In genomic region chr2:159798376-159798724, GRCh38 we compare ENCODE assay signal across 7 cellular contexts. TPM values are rescaled to one million over a fixed set of nuclear protein-coding genes. Genes with fewer than 3 reads are reported as not detected.
A peak's percentile ranks its signal among the peaks of the same experiment; 100 is the strongest.
DNase-seq lines count a peak whose midpoint lies in the region; ATAC-seq and TF ChIP-seq lines count a peak whose summit lies in the region.

No MANE protein-coding gene starts in this region.

- H3K4me1 ChIP-seq in SJSA1 (replicated peaks) (peaks cover 23% of the 10 kb centered on the region), skeletal muscle tissue (ENCODE audit: control insufficient read depth in 3 of 3, insufficient read depth in 3 of 3, low read length in 3 of 3) (peaks cover 3 to 8% (median 5%) of the 10 kb centered on the region in 3 donors)

- no peaks in the 10 kb centered on the region for H3K36me3 ChIP-seq in SJSA1
- no peaks in the 10 kb centered on the region for H3K36me3 ChIP-seq in skeletal muscle tissue (ENCODE audit: control insufficient read depth in 3 of 3, insufficient read depth in 3 of 3, low read length in 3 of 3)

- H3K9ac ChIP-seq in skeletal muscle tissue (ENCODE audit: low read depth in 1 of 3, low read length in 3 of 3) = peak overlapping the region; percentile 2 to 81 (median 45)

- DNase-seq in SJSA1 (ENCODE audit: low read depth in 1 of 2, low spot score in 2 of 2) (no peak), foreskin fibroblast (no peak), H4 (ENCODE audit: low spot score) (no peak), OCI-M2 (lab: John Stamatoyannopoulos, UW; ENCODE audit: unreplicated experiment) (no peak), NCI-H2196 (lab: John Stamatoyannopoulos, UW; ENCODE audit: unreplicated experiment) (no peak)

- ATAC-seq in GM21723 (IDR thresholded peaks at IDR 0.05; ENCODE audit: unreplicated experiment) = peak; percentile 13

- no peak overlapping the region for H3K27ac ChIP-seq in SJSA1
- no peak overlapping the region for H3K27ac ChIP-seq in skeletal muscle tissue (ENCODE audit: low read depth, low read length)

- no peak for TF ChIP-seq CTCF in foreskin fibroblast (IDR thresholded peaks at IDR 0.05; ENCODE audit: low read depth, low read length)

- H3K27me3 ChIP-seq in SJSA1 (replicated peaks) = no peaks in the 10 kb centered on the region
- peaks cover 0 to 14% (median 9%) of the 10 kb centered on the region in 3 donors for H3K27me3 ChIP-seq in skeletal muscle tissue (ENCODE audit: control insufficient read depth in 3 of 3, insufficient read depth in 3 of 3, low read length in 3 of 3)

- no peaks in the 10 kb centered on the region for H3K9me3 ChIP-seq in SJSA1 (replicated peaks)
- H3K9me3 ChIP-seq in skeletal muscle tissue (ENCODE audit: control insufficient read depth in 3 of 3, low read length in 3 of 3) = no peaks in the 10 kb centered on the region

- H3K4me3 ChIP-seq in SJSA1 (peak overlapping the region; percentile 67), foreskin fibroblast (ENCODE audit: low read depth in 1 of 2, low read length in 2 of 2) (peak overlapping the region; percentile 75 to 87), skeletal muscle tissue (ENCODE audit: low read length in 3 of 3) (peak overlapping the region; percentile 61 to 81 (median 65))

RNA-seq across cellular contexts. Expression of gene CD302, which starts 0.3 kb away (rescaled TPM):
- 12.6 and 16.4 TPM in 2 replicates for total RNA-seq in SJSA1 (2014; rRNA removed; shearing (Covaris generic))
- total RNA-seq in skeletal muscle tissue = 9.9 TPM
- 9.4 and 14.9 TPM in 2 replicates for total RNA-seq in H4 (2014; rRNA removed; shearing (Covaris generic))
